In the genomic region with DNA sequence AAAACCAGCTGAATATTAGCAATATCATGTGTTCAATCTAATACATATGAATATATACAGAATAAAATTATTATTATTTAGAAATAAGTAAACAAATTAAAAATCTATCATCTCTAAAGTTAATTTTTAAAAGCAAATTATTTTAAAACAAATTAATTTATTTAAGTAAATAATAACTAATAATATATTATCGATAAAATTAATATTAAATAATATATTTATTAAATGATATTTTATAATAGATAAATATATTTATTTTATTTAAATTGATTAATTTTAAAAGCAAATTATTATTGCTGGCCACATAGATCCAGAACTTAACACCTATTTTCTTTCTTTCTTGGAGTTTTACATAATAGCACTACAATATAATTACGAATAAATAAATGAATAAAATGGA, we compare ENCODE assay signal across 23 cellular contexts. TPM values are rescaled to one million over a fixed set of nuclear protein-coding genes. Genes with fewer than 3 reads are reported as not detected.
DNase-seq lines count a peak whose midpoint lies in the region; ATAC-seq, FAIRE-seq and TF ChIP-seq lines count a peak whose summit lies in the region.
"Had no signal": no experiment of that assay in that cellular context is flagged by ENCODE, and none has a peak within 500 bp of the region (broad histone marks: within the 10 kb centered on the region; RNA-seq: fewer than 3 reads in every experiment).

No MANE protein-coding gene starts in this region.

- no peak overlapping the region for H3K27ac ChIP-seq in kidney (ENCODE audit: low read depth in 2 of 2, low read length in 2 of 2)
- H3K27ac ChIP-seq: A549, C4-2B, KMS-11 had no signal

- DNase-seq in RCC 7860 (ENCODE audit: low spot score) = no peak
- DNase-seq in kidney = no peak
- no peak for DNase-seq in HPDE6-E6E7 (ENCODE audit: extremely low spot score)
- no peak for DNase-seq in GM19238 (ENCODE audit: insufficient read length, low spot score)
- DNase-seq: AML-193; Caco-2; CD4-positive, alpha-beta T cell; DMS153; DMS79; GF-D8; HCEC 1CT; HFFc6 had no signal

- H3K9ac ChIP-seq in kidney (ENCODE audit: low read length in 2 of 2) = no peak overlapping the region
- H3K9ac ChIP-seq: KMS-11 had no signal

- no peak for TF ChIP-seq CTCF in kidney (IDR thresholded peaks at IDR 0.05; ENCODE audit: borderline replicate concordance, extremely low read depth, insufficient read depth)

- no peaks in the 10 kb centered on the region for H3K9me3 ChIP-seq in kidney (ENCODE audit: control insufficient read depth in 1 of 2, low read length in 2 of 2)
- H3K9me3 ChIP-seq: A549, Caco-2 had no signal

- H3K4me3 ChIP-seq in kidney (ENCODE audit: low read length in 2 of 2) = no peak overlapping the region
- H3K4me3 ChIP-seq: A549, GM23338 had no signal

- intact Hi-C loops in kidney (cut with DNase I) = no loop called here

- H3K36me3 ChIP-seq in kidney (ENCODE audit: control insufficient read depth in 1 of 2, insufficient read depth in 2 of 2, low read length in 2 of 2) = no peaks in the 10 kb centered on the region

- H3K4me1 ChIP-seq in kidney (ENCODE audit: control insufficient read depth in 1 of 2, insufficient read depth in 1 of 2, low read depth in 1 of 2, low read length in 2 of 2) = no peaks in the 10 kb centered on the region
- H3K4me1 ChIP-seq: Caco-2 had no signal

- FAIRE-seq in RCC 7860 (lab: Jason Lieb, UNC) = peak; percentile 89
- peak; percentile 98 for FAIRE-seq in colon (lab: Jason Lieb, UNC)
- peak; percentile 99 for FAIRE-seq in kidney (lab: Jason Lieb, UNC)
- FAIRE-seq: A549, H54 had no signal

- ATAC-seq in GM18873 (IDR thresholded peaks at IDR 0.05; ENCODE audit: low FRiP score, unreplicated experiment) (no peak), GM18861 (IDR thresholded peaks at IDR 0.05; ENCODE audit: unreplicated experiment) (no peak)

RNA-seq across cellular contexts. Expression of a gene that starts 22.2 kb away (rescaled TPM):
- not detected for total RNA-seq in kidney
- polyA plus RNA-seq in kidney (ENCODE audit: insufficient read depth, low read depth, low replicate concordance) = 0.30 TPM
- total RNA-seq: Caco-2; CD4-positive, alpha-beta T cell; Daoy; GM23338; HFFc6; HT-29 had no signal
- polyA plus RNA-seq: A549, BJ had no signal

RNA-seq across cellular contexts. Expression of a gene that starts 46.1 kb away (rescaled TPM):
- total RNA-seq in kidney = 7.5 TPM
- polyA plus RNA-seq in kidney (ENCODE audit: insufficient read depth, low read depth, low replicate concordance) = 3.4 TPM
- polyA plus RNA-seq: A549 had no signal

RNA-seq across cellular contexts. Expression of a gene that starts 55.2 kb away (rescaled TPM):
- total RNA-seq in kidney = 1,823 TPM
- polyA plus RNA-seq in kidney (ENCODE audit: insufficient read depth, low read depth, low replicate concordance) = 34.7 TPM
- total RNA-seq: Caco-2; CD4-positive, alpha-beta T cell; Daoy had no signal
- polyA plus RNA-seq: A549, BJ had no signal
